ENCODE assay signal across 8 cellular contexts in genomic region chr2:20349457-20350034, GRCh38. TPM values are rescaled to one million over a fixed set of nuclear protein-coding genes. Genes with fewer than 3 reads are reported as not detected.
A peak's percentile ranks its signal among the peaks of the same experiment; 100 is the strongest.
DNase-seq lines count a peak whose midpoint lies in the region; ATAC-seq, FAIRE-seq and TF ChIP-seq lines count a peak whose summit lies in the region.

No MANE protein-coding gene starts in this region.

- no peak for TF ChIP-seq EP300 in H1 (IDR thresholded peaks at IDR 0.05; ENCODE audit: borderline replicate concordance in 1 of 2, low read depth in 2 of 2, low read length in 2 of 2)

- no peak for TF ChIP-seq CTCF in H1 (IDR thresholded peaks at IDR 0.05; ENCODE audit: control extremely low read depth in 1 of 3, insufficient read depth in 1 of 3, low read depth in 1 of 3, low read length in 3 of 3)

- peaks cover 47 to 56% of the 10 kb centered on the region in 2 experiments for H3K79me2 ChIP-seq in H1 (ENCODE audit: control insufficient read depth in 1 of 2, insufficient read depth in 2 of 2, low read length in 2 of 2)

- peaks cover 62% of the 10 kb centered on the region for H3K4me1 ChIP-seq in CD8-positive, alpha-beta memory T cell (ENCODE audit: insufficient read depth, low read length)
- H3K4me1 ChIP-seq in H1 (replicated peaks in 1 of 4; ENCODE audit: control insufficient read depth in 3 of 4, insufficient read depth in 4 of 4, low read length in 3 of 4) (peaks cover 5 to 15% (median 12%) of the 10 kb centered on the region in 4 experiments), neuron (ENCODE audit: insufficient read depth, low read length) (peaks cover 41% of the 10 kb centered on the region)

- H3K27me3 Mint-ChIP-seq in CD8-positive, alpha-beta memory T cell, result no peaks in the 10 kb centered on the region

- H4K91ac ChIP-seq in H1 (replicated peaks; ENCODE audit: insufficient read length, low read length), result no peak overlapping the region

- no peaks in the 10 kb centered on the region for H3K36me3 ChIP-seq in CD8-positive, alpha-beta memory T cell (ENCODE audit: insufficient read depth, low read length)
- H3K36me3 ChIP-seq in H1 (ENCODE audit: control insufficient read depth in 2 of 4, insufficient read depth in 4 of 4, low read length in 3 of 4) (peaks cover 0 to 4% (median 0%) of the 10 kb centered on the region in 4 experiments; a peak in 1 of 8 replicates), neuron (ENCODE audit: insufficient read depth, low read length) (peaks cover 9% of the 10 kb centered on the region)

- no peak overlapping the region for H4K8ac ChIP-seq in H1 (ENCODE audit: extremely low read depth, insufficient read depth, low read length)

- POLR2A ChIA-PET in CD8-positive, alpha-beta memory T cell (lab: Charles Lee), result interaction anchor here (0.5 to 0.6 kb wide), 3 partner anchors 16 to 298 kb away, joined by 3 to 4 read pairs (median 3); partner anchors contain the start of gene LAPTM4A
- POLR2A ChIA-PET in H1 (lab: Charles Lee; ENCODE audit: partially characterized antibody), result interaction anchor here (0.6 to 2.7 kb wide), 13 partner anchors 10 to 162 kb away, joined by 3 to 23 read pairs (median 3); partner anchors contain the start of gene RHOB

- H2BK20ac ChIP-seq in H1 (ENCODE audit: low read length), result no peak overlapping the region

- TF ChIP-seq RAD21 in H1 (IDR thresholded peaks at IDR 0.05 in 1 of 2, conservative IDR thresholded peaks at IDR 0.05 in 1 of 2; ENCODE audit: low read depth in 2 of 2, low read length in 2 of 2), result no peak

- H3K79me1 ChIP-seq in H1 (ENCODE audit: low read depth, low read length), result peaks cover 3% of the 10 kb centered on the region; the same call in 1 of the 2 replicates

- no peak overlapping the region for H2BK12ac ChIP-seq in H1 (ENCODE audit: low read depth, low read length)

- H3K23ac ChIP-seq in H1 (ENCODE audit: insufficient read length), result no peak overlapping the region

- WGBS in H1 (ENCODE audit: extremely low coverage in 1 of 2, insufficient coverage in 1 of 2, insufficient read length in 1 of 2, insufficient replicate concordance in 2 of 2, low coverage in 1 of 2, low lambda C conversion rate in 2 of 2, missing lambda C conversion rate in 1 of 2), 2 experiments, result 4% methylated on average over 7 of the region's 7 CpGs; no CpG with 5 or more reads in 1 of the 2 experiments

- H2BK120ac ChIP-seq in H1 (replicated peaks; ENCODE audit: low read depth, low read length), result peak overlapping the region; percentile 61

- no peak overlapping the region for H2AFZ ChIP-seq in H1 (ENCODE audit: low read length)
- no peak overlapping the region for H2AFZ ChIP-seq in neuron (ENCODE audit: low read depth, low read length)

- peaks cover 45 to 53% (median 52%) of the 10 kb centered on the region in 3 donors for H3K4me1 Mint-ChIP-seq in CD8-positive, alpha-beta memory T cell

- no peaks in the 10 kb centered on the region for H3K9me3 Mint-ChIP-seq in CD8-positive, alpha-beta memory T cell

- H2BK15ac ChIP-seq in H1 (ENCODE audit: low read length), result no peak overlapping the region

- H3K9me3 ChIP-seq in CD8-positive, alpha-beta memory T cell (ENCODE audit: low read length), result no peaks in the 10 kb centered on the region
- H3K9me3 ChIP-seq in H1 (ENCODE audit: insufficient read depth in 2 of 2, low read depth in 1 of 2, low read length in 1 of 2) (no peaks in the 10 kb centered on the region), neuron (ENCODE audit: low read length) (no peaks in the 10 kb centered on the region)

- H3K4me3 ChIP-seq in CD8-positive, alpha-beta memory T cell (ENCODE audit: low read length), result peak overlapping the region; percentile 82
- H3K4me3 ChIP-seq in H1 (ENCODE audit: extremely low read depth in 1 of 4, insufficient read depth in 2 of 4, low read depth in 3 of 4, low read length in 4 of 4), result peak overlapping the region; percentile 84 to 100 (median 92)
- H3K4me3 ChIP-seq in neuron (ENCODE audit: low read length), result peak overlapping the region; percentile 97

- H3K4ac ChIP-seq in H1 (replicated peaks; ENCODE audit: insufficient read length, low read depth, low read length), result no peak overlapping the region

- H3K36me3 Mint-ChIP-seq in CD8-positive, alpha-beta memory T cell, result peaks cover 0 to 21% (median 8%) of the 10 kb centered on the region in 3 donors

- H4K5ac ChIP-seq in H1 (ENCODE audit: insufficient read length, low read depth, low read length), result peak overlapping the region; percentile 49

- H2AK5ac ChIP-seq in H1 (ENCODE audit: low read depth, low read length), result no peak overlapping the region

- H3K18ac ChIP-seq in H1 (ENCODE audit: extremely low read depth, low read length), result peak overlapping the region; percentile 68; the same call in 1 of the 2 replicates

- H3K27me3 ChIP-seq in CD8-positive, alpha-beta memory T cell (ENCODE audit: insufficient read depth, low read length, poor library complexity, severe bottlenecking), result no peaks in the 10 kb centered on the region
- no peaks in the 10 kb centered on the region for H3K27me3 ChIP-seq in H1 (replicated peaks in 1 of 4; ENCODE audit: control insufficient read depth in 3 of 4, extremely low read depth in 1 of 4, insufficient read depth in 3 of 4, low read length in 3 of 4)
- no peaks in the 10 kb centered on the region for H3K27me3 ChIP-seq in neuron (ENCODE audit: insufficient read depth, low read length)

- H3K56ac ChIP-seq in H1 (replicated peaks; ENCODE audit: insufficient read length, low read depth, low read length), result peak overlapping the region; percentile 74

- peak overlapping the region; percentile 99 for H2BK5ac ChIP-seq in H1 (ENCODE audit: low read depth, low read length)

- no peak for ATAC-seq in GM18868 (IDR thresholded peaks at IDR 0.05; ENCODE audit: unreplicated experiment)
- ATAC-seq in HG03139 (IDR thresholded peaks at IDR 0.05; ENCODE audit: unreplicated experiment), result no peak

- DNase-seq in CD8-positive, alpha-beta memory T cell, result no peak
- DNase-seq in NCI-H69 (lab: John Stamatoyannopoulos, UW) (peak; percentile 16), H1 (ENCODE audit: low read depth in 1 of 2, low spot score in 2 of 2) (no peak), AG20443 (ENCODE audit: low spot score) (no peak), SK-N-DZ (ENCODE audit: low spot score) (no peak)

- peak overlapping the region; percentile 40 to 68 for H3K4me2 ChIP-seq in H1 (ENCODE audit: insufficient read depth in 1 of 2, low read depth in 2 of 2, low read length in 2 of 2)

- H3K14ac ChIP-seq in H1 (ENCODE audit: insufficient read length), result no peak overlapping the region

- H3K4me3 Mint-ChIP-seq in CD8-positive, alpha-beta memory T cell, result peak overlapping the region in 3 of 7 donors; percentile 92 to 94 (median 94)

- no peak for FAIRE-seq in H1 (lab: Jason Lieb, UNC)

- H3K27ac ChIP-seq in CD8-positive, alpha-beta memory T cell (ENCODE audit: low read depth, low read length), result peak overlapping the region; percentile 74
- peak overlapping the region; percentile 100 for H3K27ac ChIP-seq in H1 (ENCODE audit: low read depth, low read length)

- peak overlapping the region in 7 of 8 donors; percentile 27 to 95 (median 88) for H3K27ac Mint-ChIP-seq in CD8-positive, alpha-beta memory T cell

- CTCF ChIA-PET in CD8-positive, alpha-beta memory T cell (lab: Charles Lee), result interaction anchor here (1.7 kb wide), 1 partner anchor 23 kb away, joined by 8 read pairs; no protein-coding TSS in a partner anchor
- CTCF ChIA-PET in H1 (lab: Charles Lee; ENCODE audit: partially characterized antibody), result interaction anchor here (0.5 to 1.9 kb wide), 3 partner anchors 25 to 74 kb away, joined by 5 read pairs; no protein-coding TSS in a partner anchor

- H3K9ac ChIP-seq in H1 (replicated peaks in 1 of 4; ENCODE audit: extremely low read depth in 1 of 4, low read depth in 3 of 4, low read length in 3 of 4), result peak overlapping the region; percentile 96 to 100 (median 100)

- peaks cover 15 to 17% of the 10 kb centered on the region in 2 experiments for H4K20me1 ChIP-seq in H1 (replicated peaks in 1 of 2; ENCODE audit: control insufficient read depth in 1 of 2, insufficient read depth in 2 of 2, low read length in 2 of 2)

- H3K23me2 ChIP-seq in H1 (ENCODE audit: low read depth, low read length), result peaks cover 8% of the 10 kb centered on the region

- no peak for TF ChIP-seq POLR2A in H1 (IDR thresholded peaks at IDR 0.05; ENCODE audit: control extremely low read depth in 1 of 2, low read depth in 2 of 2, low read length in 2 of 2)

TF ChIP-seq in H1, 55 proteins besides CTCF, POLR2A, EP300 and RAD21:
- TF ChIP-seq CBX5 (IDR thresholded peaks at IDR 0.05; ENCODE audit: low read depth, low read length) (no peak), MAFK (IDR thresholded peaks at IDR 0.05; ENCODE audit: low read depth, low read length) (no peak), FOSL1 (IDR thresholded peaks at IDR 0.05; ENCODE audit: insufficient read depth, low read depth, low read length) (no peak), SP1 (IDR thresholded peaks at IDR 0.05; ENCODE audit: low read depth, low read length) (no peak), POU5F1 (IDR thresholded peaks at IDR 0.05; ENCODE audit: low read depth, low read length) (no peak), SAP30 (IDR thresholded peaks at IDR 0.05; ENCODE audit: insufficient read depth, insufficient replicate concordance, low read length) (peak; percentile 33)
TF ChIP-seq in H1: peak in this region for 1.

RNA-seq across cellular contexts. Expression of gene PUM2, which starts 1.1 kb away (rescaled TPM):
- total RNA-seq in CD8-positive, alpha-beta memory T cell, result 100 to 1,000 TPM; 120 to 121 TPM
- 17.0 TPM for polyA plus RNA-seq in CD8-positive, alpha-beta memory T cell
- 109 and 114 TPM in 2 replicates for total RNA-seq in H1 (2021; fragmentation: NEBNext Ultra II Directional; extraction: Animal tissue kit (Norgen Biotek cat#: 25700))
- polyA plus RNA-seq in H1 (2011; rRNA removed), result 30.1 and 46.6 TPM in 2 replicates
- 40.1 TPM for polyA plus RNA-seq in H1 (2011; cell fraction: cytosol; rRNA removed)
- polyA plus RNA-seq in H1 (2011; cell fraction: nucleus; rRNA removed), result 37.3 TPM
- polyA plus RNA-seq in H1 (2012, experiment 1 of 2), result 33.7 to 56.1 TPM (median 47.0 TPM) in 4 replicates
- polyA plus RNA-seq in H1 (2012, experiment 2 of 2), result 2.6 TPM
- 31.1 TPM for polyA plus RNA-seq in H1 (2013, experiment 1 of 2)
- polyA plus RNA-seq in H1 (2013, experiment 2 of 2), result 31.5 TPM
- 336 and 378 TPM in 2 replicates for polyA minus RNA-seq in H1 (2011; rRNA and poly(A)+ RNA removed)
- polyA minus RNA-seq in H1 (2011; cell fraction: cytosol; rRNA and poly(A)+ RNA removed), result 98.2 TPM
- polyA minus RNA-seq in H1 (2011; cell fraction: nucleus; rRNA and poly(A)+ RNA removed), result 170 TPM
- 20.8 and 31.6 TPM in 2 replicates for polyA plus RNA-seq in SK-N-DZ (2014; cell fraction: cytosol; rRNA removed)
- 16.8 and 32.0 TPM in 2 replicates for polyA plus RNA-seq in SK-N-DZ (2014; cell fraction: nucleus; rRNA removed)
